8 cellular contexts compared by ENCODE assay signal in genomic region chr2:110853516-110853915, GRCh38.
A peak's percentile ranks its signal among the peaks of the same experiment; 100 is the strongest.
DNase-seq lines count a peak whose midpoint lies in the region; ATAC-seq and TF ChIP-seq lines count a peak whose summit lies in the region.

No MANE protein-coding gene starts in this region.

- TF ChIP-seq CTCF in 22Rv1 (IDR thresholded peaks at IDR 0.05): peak; percentile 83

- no peak for ATAC-seq in HG03175 (IDR thresholded peaks at IDR 0.05; ENCODE audit: unreplicated experiment)

- DNase-seq in GDM1 (lab: John Stamatoyannopoulos, UW) (peak; percentile 13), NCI-H69 (lab: John Stamatoyannopoulos, UW) (peak; percentile 58), hippocampal formation (lab: John Stamatoyannopoulos, UW) (peak; percentile 4 to 32), kidney glomerular epithelial cell (lab: John Stamatoyannopoulos, UW) (no peak)
- DNase-seq in activated T-helper 1 cell treated with anti-CD3 and anti-CD28 coated beads, Interleukin-12 subunit alpha, Interleukin-12 subunit beta, Interleukin-2, Interleukin-4 antibody, amounts not matched to agents 30 ng/mL and 10 ng/mL and 1 ng/mL, durations not matched to agents 14 hours and 24 hours and 36 hours (ENCODE audit: low spot score): peak; percentile 44
- DNase-seq in stimulated activated CD8-positive, alpha-beta memory T cell treated with anti-CD3 and anti-CD28 coated beads, Interleukin-4, amount 100 ng/mL, for 24 hours (ENCODE audit: low read depth): peak; percentile 52

- H3K9me3 Mint-ChIP-seq in activated T-helper 1 cell treated with anti-CD3 and anti-CD28 coated beads, Interleukin-12 subunit alpha, Interleukin-12 subunit beta, Interleukin-2, Interleukin-4 antibody, amounts not matched to agents 30 ng/mL and 10 ng/mL and 1 ng/mL, durations not matched to agents 14 hours and 24 hours and 36 hours: no peaks in the 10 kb centered on the region

- peaks cover 23% of the 10 kb centered on the region for H3K27me3 Mint-ChIP-seq in activated T-helper 1 cell treated with anti-CD3 and anti-CD28 coated beads, Interleukin-12 subunit alpha, Interleukin-12 subunit beta, Interleukin-2, Interleukin-4 antibody, amounts not matched to agents 30 ng/mL and 10 ng/mL and 1 ng/mL, durations not matched to agents 14 hours and 24 hours and 36 hours (ENCODE audit: insufficient read depth)

- H3K36me3 Mint-ChIP-seq in activated T-helper 1 cell treated with anti-CD3 and anti-CD28 coated beads, Interleukin-12 subunit alpha, Interleukin-12 subunit beta, Interleukin-2, Interleukin-4 antibody, amounts not matched to agents 30 ng/mL and 10 ng/mL and 1 ng/mL, durations not matched to agents 14 hours and 24 hours and 36 hours (ENCODE audit: low read depth): peaks cover 5% of the 10 kb centered on the region

- H3K27ac Mint-ChIP-seq in activated T-helper 1 cell treated with anti-CD3 and anti-CD28 coated beads, Interleukin-12 subunit alpha, Interleukin-12 subunit beta, Interleukin-2, Interleukin-4 antibody, amounts not matched to agents 30 ng/mL and 10 ng/mL and 1 ng/mL, durations not matched to agents 14 hours and 24 hours and 36 hours: no peak overlapping the region

- H3K4me3 Mint-ChIP-seq in activated T-helper 1 cell treated with anti-CD3 and anti-CD28 coated beads, Interleukin-12 subunit alpha, Interleukin-12 subunit beta, Interleukin-2, Interleukin-4 antibody, amounts not matched to agents 30 ng/mL and 10 ng/mL and 1 ng/mL, durations not matched to agents 14 hours and 24 hours and 36 hours: peak overlapping the region; percentile 35

- H3K4me1 Mint-ChIP-seq in activated T-helper 1 cell treated with anti-CD3 and anti-CD28 coated beads, Interleukin-12 subunit alpha, Interleukin-12 subunit beta, Interleukin-2, Interleukin-4 antibody, amounts not matched to agents 30 ng/mL and 10 ng/mL and 1 ng/mL, durations not matched to agents 14 hours and 24 hours and 36 hours (ENCODE audit: low read depth): peaks cover 88% of the 10 kb centered on the region

- intact Hi-C loops in activated T-helper 1 cell treated with anti-CD3 and anti-CD28 coated beads, Interleukin-12 subunit alpha, Interleukin-12 subunit beta, Interleukin-2, Interleukin-4 antibody, amounts not matched to agents 30 ng/mL and 10 ng/mL and 1 ng/mL, durations not matched to agents 14 hours and 24 hours and 36 hours (cut with micrococcal nuclease): loop anchor here (1.0 kb wide), 1 partner anchor 42 kb away; no protein-coding TSS in a partner anchor

- H3K27ac ChIP-seq in 22Rv1: no peak overlapping the region
